Comparison of ENCODE assay signal across 8 cellular contexts in the genomic region with DNA sequence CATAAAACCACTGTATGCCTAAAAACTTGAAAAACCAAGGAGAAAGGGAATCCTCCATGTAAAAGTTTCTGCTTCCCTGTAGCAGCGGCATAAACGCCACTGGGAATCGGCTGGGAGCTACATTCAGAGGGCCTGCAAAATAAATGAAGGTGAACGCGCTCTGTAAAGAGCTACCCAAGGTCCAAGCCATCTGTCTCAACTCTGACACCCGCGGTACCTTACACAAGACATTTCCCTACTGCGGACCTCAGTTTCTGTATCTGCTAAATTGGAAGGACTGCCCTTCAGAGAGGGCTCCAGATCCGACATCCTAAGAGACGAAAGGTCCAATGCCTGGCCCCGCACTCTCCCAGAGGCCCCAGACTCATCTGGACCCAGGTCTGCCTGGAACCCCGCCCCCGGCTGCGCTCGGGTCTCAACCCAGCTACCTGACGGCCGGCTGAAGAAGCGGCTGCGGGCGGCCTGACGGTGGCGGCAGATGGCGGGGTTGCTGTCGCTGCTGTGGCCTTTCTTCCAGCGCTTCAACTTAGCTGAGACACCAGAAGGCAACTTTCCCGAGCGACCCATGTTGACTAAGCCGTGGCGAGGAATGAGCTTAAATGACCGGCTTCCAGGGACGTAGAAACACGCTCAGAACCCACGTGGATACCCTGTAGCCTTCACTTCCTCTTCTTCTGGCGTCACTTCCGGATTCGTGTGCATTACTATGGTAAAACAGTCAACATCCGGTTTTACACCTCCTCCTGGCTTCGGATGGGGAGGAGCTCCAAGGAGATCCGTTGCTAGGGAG. TPM values are rescaled to one million over a fixed set of nuclear protein-coding genes. Genes with fewer than 3 reads are reported as not detected.
DNase-seq lines count a peak whose midpoint lies in the region; TF ChIP-seq lines count a peak whose summit lies in the region.

A gene with protein sequence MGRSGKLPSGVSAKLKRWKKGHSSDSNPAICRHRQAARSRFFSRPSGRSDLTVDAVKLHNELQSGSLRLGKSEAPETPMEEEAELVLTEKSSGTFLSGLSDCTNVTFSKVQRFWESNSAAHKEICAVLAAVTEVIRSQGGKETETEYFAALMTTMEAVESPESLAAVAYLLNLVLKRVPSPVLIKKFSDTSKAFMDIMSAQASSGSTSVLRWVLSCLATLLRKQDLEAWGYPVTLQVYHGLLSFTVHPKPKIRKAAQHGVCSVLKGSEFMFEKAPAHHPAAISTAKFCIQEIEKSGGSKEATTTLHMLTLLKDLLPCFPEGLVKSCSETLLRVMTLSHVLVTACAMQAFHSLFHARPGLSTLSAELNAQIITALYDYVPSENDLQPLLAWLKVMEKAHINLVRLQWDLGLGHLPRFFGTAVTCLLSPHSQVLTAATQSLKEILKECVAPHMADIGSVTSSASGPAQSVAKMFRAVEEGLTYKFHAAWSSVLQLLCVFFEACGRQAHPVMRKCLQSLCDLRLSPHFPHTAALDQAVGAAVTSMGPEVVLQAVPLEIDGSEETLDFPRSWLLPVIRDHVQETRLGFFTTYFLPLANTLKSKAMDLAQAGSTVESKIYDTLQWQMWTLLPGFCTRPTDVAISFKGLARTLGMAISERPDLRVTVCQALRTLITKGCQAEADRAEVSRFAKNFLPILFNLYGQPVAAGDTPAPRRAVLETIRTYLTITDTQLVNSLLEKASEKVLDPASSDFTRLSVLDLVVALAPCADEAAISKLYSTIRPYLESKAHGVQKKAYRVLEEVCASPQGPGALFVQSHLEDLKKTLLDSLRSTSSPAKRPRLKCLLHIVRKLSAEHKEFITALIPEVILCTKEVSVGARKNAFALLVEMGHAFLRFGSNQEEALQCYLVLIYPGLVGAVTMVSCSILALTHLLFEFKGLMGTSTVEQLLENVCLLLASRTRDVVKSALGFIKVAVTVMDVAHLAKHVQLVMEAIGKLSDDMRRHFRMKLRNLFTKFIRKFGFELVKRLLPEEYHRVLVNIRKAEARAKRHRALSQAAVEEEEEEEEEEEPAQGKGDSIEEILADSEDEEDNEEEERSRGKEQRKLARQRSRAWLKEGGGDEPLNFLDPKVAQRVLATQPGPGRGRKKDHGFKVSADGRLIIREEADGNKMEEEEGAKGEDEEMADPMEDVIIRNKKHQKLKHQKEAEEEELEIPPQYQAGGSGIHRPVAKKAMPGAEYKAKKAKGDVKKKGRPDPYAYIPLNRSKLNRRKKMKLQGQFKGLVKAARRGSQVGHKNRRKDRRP (N-terminal part only) (minus strand): TSS at position 676 of the 790 bp plus-strand sequence. CDS start 109 bp downstream, at position 567.

- in situ Hi-C loops in HAP-1 (cut with MboI; ENCODE audit: low sequenced_read_pairs): no loop called here

- TF ChIP-seq CTCF in fibroblast of villous mesenchyme (IDR thresholded peaks at IDR 0.05; ENCODE audit: insufficient read depth, low read depth, low read length) (peak; percentile 3), nephron progenitor cell (IDR thresholded peaks at IDR 0.05) (no peak)

- peaks cover 12% of the 10 kb centered on the region for H3K27me3 Mint-ChIP-seq in nephron progenitor cell (ENCODE audit: low read depth, poor library complexity)

- peak within 1 kb of the TSS; percentile 78 for H3K4me3 ChIP-seq in HAP-1
- H3K4me3 ChIP-seq in MG63: peak within 1 kb of the TSS; percentile 83
- peak within 1 kb of the TSS; percentile 81 for H3K4me3 ChIP-seq in fibroblast of villous mesenchyme (ENCODE audit: low read depth, low read length)
- peak within 1 kb of the TSS; percentile 83 to 94 (median 88) for H3K4me3 ChIP-seq in subcutaneous abdominal adipose tissue (ENCODE audit: low read depth in 1 of 5, low read length in 5 of 5)

- H3K9me3 ChIP-seq in HAP-1 (no peaks in the 10 kb centered on the region), MG63 (no peaks in the 10 kb centered on the region), subcutaneous abdominal adipose tissue (ENCODE audit: control insufficient read depth in 5 of 5, low read length in 5 of 5) (no peaks in the 10 kb centered on the region)

- peak within 1 kb of the TSS; percentile 58 to 91 (median 81) for H3K9ac ChIP-seq in subcutaneous abdominal adipose tissue (ENCODE audit: low read length in 5 of 5)

- peak; percentile 97 for DNase-seq in GM03348 (ENCODE audit: low spot score)
- peak; percentile 93 to 99 for DNase-seq in HAP-1 (ENCODE audit: low spot score in 2 of 2)
- peak; percentile 91 for DNase-seq in MG63
- DNase-seq in SHP77 (lab: John Stamatoyannopoulos, UW): peak; percentile 98
- peak; percentile 64 for DNase-seq in activated effector memory CD4-positive, alpha-beta T cell treated with Interleukin-2 at 50 U/mL for 16 hours
- peak; percentile 99 for DNase-seq in fibroblast of villous mesenchyme (ENCODE audit: low read depth)
- DNase-seq in nephron progenitor cell: peak; percentile 65

- H3K36me3 ChIP-seq in HAP-1 (replicated peaks) (peaks cover 21% of the 10 kb centered on the region), MG63 (peaks cover 38% of the 10 kb centered on the region), subcutaneous abdominal adipose tissue (ENCODE audit: control insufficient read depth in 5 of 5, insufficient read depth in 5 of 5, low read length in 5 of 5) (peaks cover 0 to 12% (median 7%) of the 10 kb centered on the region in 5 donors)

- peak within 1 kb of the TSS; percentile 94 for H3K27ac Mint-ChIP-seq in nephron progenitor cell

- peaks cover 9% of the 10 kb centered on the region for H3K36me3 Mint-ChIP-seq in nephron progenitor cell (ENCODE audit: low read depth)

- peaks cover 7% of the 10 kb centered on the region; the same call in 1 of the 2 replicates for H3K4me1 ChIP-seq in HAP-1
- H3K4me1 ChIP-seq in subcutaneous abdominal adipose tissue (ENCODE audit: control insufficient read depth in 5 of 5, insufficient read depth in 5 of 5, low read length in 5 of 5): peaks cover 6 to 22% (median 10%) of the 10 kb centered on the region in 5 donors

- H3K4me1 Mint-ChIP-seq in nephron progenitor cell: peaks cover 20% of the 10 kb centered on the region

- H3K9me3 Mint-ChIP-seq in nephron progenitor cell: no peaks in the 10 kb centered on the region

- H3K27me3 ChIP-seq in HAP-1 (ENCODE audit: low read depth) (no peaks in the 10 kb centered on the region), MG63 (no peaks in the 10 kb centered on the region), subcutaneous abdominal adipose tissue (ENCODE audit: control insufficient read depth in 5 of 5, insufficient read depth in 4 of 5, low read length in 5 of 5) (no peaks in the 10 kb centered on the region)

- H3K4me3 Mint-ChIP-seq in nephron progenitor cell: peak within 1 kb of the TSS; percentile 92

- H3K27ac ChIP-seq in subcutaneous abdominal adipose tissue (ENCODE audit: low read depth, low read length): peak within 1 kb of the TSS; percentile 80

RNA-seq across cellular contexts. Expression of the gene that starts here (rescaled TPM):
- 19.0 and 34.7 TPM in 2 replicates for total RNA-seq in MG63 (2014; rRNA removed; shearing (Covaris generic); ENCODE audit: low replicate concordance)
- total RNA-seq in fibroblast of villous mesenchyme: 23.2 and 25.5 TPM in 2 replicates

Comparison
In these comparisons a context has a peak if more than half of its experiments do, and no peak if none do; other contexts are left out.
1. Peak in every context shown above with its lines: DNase-seq, H3K4me3 ChIP-seq and H3K27ac ChIP-seq.